Comparison of ENCODE assay signal across 1 cellular context in genomic region chr14:21106506-21107359, GRCh38.
TF ChIP-seq lines count a peak whose summit lies in the region.

No MANE protein-coding gene starts in this region.

TF ChIP-seq in HepG2, 621 proteins besides CTCF, POLR2A, EP300 and RAD21 (continued from another document and continues in another):
- no peak for TF ChIP-seq ZNF407 (CRISPR knock-in tag; IDR thresholded peaks at IDR 0.05; ENCODE audit: not compliant biosample characterization)
- TF ChIP-seq SOX6 (IDR thresholded peaks at IDR 0.05): no peak
- TF ChIP-seq SOX6 (CRISPR knock-in tag; IDR thresholded peaks at IDR 0.05): peak; percentile 56
- TF ChIP-seq ZNF563 (CRISPR knock-in tag; IDR thresholded peaks at IDR 0.05): no peak
- no peak for TF ChIP-seq PREB (CRISPR knock-in tag; IDR thresholded peaks at IDR 0.05)
- TF ChIP-seq RXRB (CRISPR knock-in tag; IDR thresholded peaks at IDR 0.05; ENCODE audit: borderline replicate concordance): peak; percentile 75
- no peak; the same call in 1 of the 2 replicates for TF ChIP-seq IRF1 (CRISPR knock-in tag; IDR thresholded peaks at IDR 0.05; ENCODE audit: low read depth)
- TF ChIP-seq EZH2 (conservative IDR thresholded peaks at IDR 0.05; ENCODE audit: low read depth, low read length): no peak
- TF ChIP-seq ZBTB20 (CRISPR knock-in tag; IDR thresholded peaks at IDR 0.05; ENCODE audit: borderline replicate concordance, low read depth): no peak
- no peak; the same call in 1 of the 2 replicates for TF ChIP-seq ETV5 (CRISPR knock-in tag; IDR thresholded peaks at IDR 0.05; ENCODE audit: borderline replicate concordance)
- TF ChIP-seq TIGD3 (CRISPR knock-in tag; IDR thresholded peaks at IDR 0.05; ENCODE audit: borderline replicate concordance): no peak
- no peak for TF ChIP-seq ZNF572 (CRISPR knock-in tag; IDR thresholded peaks at IDR 0.05)
- 0 out of 2 replicates have a peak, but pooled peaks have one; percentile 66 for TF ChIP-seq ZNF230 (CRISPR knock-in tag; IDR thresholded peaks at IDR 0.05)
- peak; percentile 47; the same call in 1 of the 2 replicates for TF ChIP-seq SPEN (CRISPR knock-in tag; IDR thresholded peaks at IDR 0.05; ENCODE audit: low read depth)
- no peak for TF ChIP-seq ZNF770 (CRISPR knock-in tag; IDR thresholded peaks at IDR 0.05)
- TF ChIP-seq ZFY (CRISPR knock-in tag; IDR thresholded peaks at IDR 0.05): peak; percentile 54; the same call in 1 of the 2 replicates
- peak; percentile 71 for TF ChIP-seq ZFX (CRISPR knock-in tag; IDR thresholded peaks at IDR 0.05; ENCODE audit: low read depth)
- TF ChIP-seq NR1H2 (CRISPR knock-in tag; IDR thresholded peaks at IDR 0.05; ENCODE audit: borderline replicate concordance, low read depth): no peak
- TF ChIP-seq ELF4 (CRISPR knock-in tag; IDR thresholded peaks at IDR 0.05; ENCODE audit: borderline replicate concordance): no peak
- TF ChIP-seq CCDC6 (CRISPR knock-in tag; IDR thresholded peaks at IDR 0.05): no peak
- TF ChIP-seq ZNF704 (CRISPR knock-in tag; IDR thresholded peaks at IDR 0.05; ENCODE audit: borderline replicate concordance): peak; percentile 87; the same call in 1 of the 2 replicates
- TF ChIP-seq SIX1 (CRISPR knock-in tag; IDR thresholded peaks at IDR 0.05; ENCODE audit: borderline replicate concordance): no peak
- peak; percentile 63 for TF ChIP-seq NR2F6 (IDR thresholded peaks at IDR 0.05)
- peak; percentile 78 for TF ChIP-seq NR2F6 (CRISPR knock-in tag; IDR thresholded peaks at IDR 0.05)
- TF ChIP-seq ZNF44 (CRISPR knock-in tag; IDR thresholded peaks at IDR 0.05): no peak
- TF ChIP-seq ZBTB1 (CRISPR knock-in tag; IDR thresholded peaks at IDR 0.05; ENCODE audit: borderline replicate concordance): 0 out of 2 replicates have a peak, but pooled peaks have one; percentile 27
- no peak for TF ChIP-seq CENPX (CRISPR knock-in tag; IDR thresholded peaks at IDR 0.05)
- no peak for TF ChIP-seq ZNF780A (CRISPR knock-in tag; IDR thresholded peaks at IDR 0.05)
- TF ChIP-seq ZBTB39 (CRISPR knock-in tag; IDR thresholded peaks at IDR 0.05): 0 out of 2 replicates have a peak, but pooled peaks have one; percentile 45
- peak; percentile 26; the same call in 1 of the 2 replicates for TF ChIP-seq EEA1 (CRISPR knock-in tag; IDR thresholded peaks at IDR 0.05; ENCODE audit: borderline replicate concordance)
- no peak for TF ChIP-seq HNRNPK (IDR thresholded peaks at IDR 0.05; ENCODE audit: low read depth, low read length, poor library complexity, severe bottlenecking)
- TF ChIP-seq ZNF234 (CRISPR knock-in tag; conservative IDR thresholded peaks at IDR 0.05): peak; percentile 53; the same call in 1 of the 2 replicates
- TF ChIP-seq CHCHD3 (CRISPR knock-in tag; IDR thresholded peaks at IDR 0.05): no peak
- TF ChIP-seq ZFP37 (CRISPR knock-in tag; IDR thresholded peaks at IDR 0.05; ENCODE audit: borderline replicate concordance): no peak
- TF ChIP-seq SATB2 (CRISPR knock-in tag; IDR thresholded peaks at IDR 0.05): no peak
- no peak for TF ChIP-seq E2F2 (CRISPR knock-in tag; IDR thresholded peaks at IDR 0.05; ENCODE audit: borderline replicate concordance)
- no peak for TF ChIP-seq NFIC (IDR thresholded peaks at IDR 0.05; ENCODE audit: low read length)
- TF ChIP-seq ZBED4 (CRISPR knock-in tag; IDR thresholded peaks at IDR 0.05; ENCODE audit: borderline replicate concordance): no peak
- no peak for TF ChIP-seq MXD4 (CRISPR knock-in tag; IDR thresholded peaks at IDR 0.05)
